11 cellular contexts compared by ENCODE assay signal in genomic region chr11:75160328-75160757, GRCh38. TPM values are rescaled to one million over a fixed set of nuclear protein-coding genes. Genes with fewer than 3 reads are reported as not detected.
A peak's percentile ranks its signal among the peaks of the same experiment; 100 is the strongest.
DNase-seq lines count a peak whose midpoint lies in the region; ATAC-seq and TF ChIP-seq lines count a peak whose summit lies in the region.
"Had no signal": no experiment of that assay in that cellular context is flagged by ENCODE, and none has a peak within 500 bp of the region (broad histone marks: within the 10 kb centered on the region; RNA-seq: fewer than 3 reads in every experiment).

No MANE protein-coding gene starts in this region.

- TF ChIP-seq CTCF in CD4-positive, alpha-beta T cell (IDR thresholded peaks at IDR 0.05), result no peak

- H3K27ac ChIP-seq in CD4-positive, CD25-positive, alpha-beta regulatory T cell (ENCODE audit: insufficient read depth, low read length, poor library complexity, severe bottlenecking), result no peak overlapping the region
- H3K27ac ChIP-seq in right cardiac atrium (ENCODE audit: low read length) (peak overlapping the region; percentile 25), rectal smooth muscle tissue (ENCODE audit: low read depth, low read length) (peak overlapping the region; percentile 17)
- no peak overlapping the region for H3K27ac ChIP-seq in CD4-positive, alpha-beta T cell (ENCODE audit: low read depth, low read length)

- 45% methylated on average over 6 of the region's 6 CpGs for WGBS in right cardiac atrium

- no peak overlapping the region for H3K9ac ChIP-seq in rectal smooth muscle tissue (ENCODE audit: low read length)

- H3K27ac Mint-ChIP-seq in CD4-positive, CD25-positive, alpha-beta regulatory T cell, result peak overlapping the region in 2 of 3 donors; percentile 26 to 28
- no peak overlapping the region for H3K27ac Mint-ChIP-seq in activated CD8-positive, alpha-beta memory T cell treated with anti-CD3 and anti-CD28 coated beads, Interleukin-2, amount 10 ng/mL, durations not matched to agents 7 days and 5 days
- no peak overlapping the region for H3K27ac Mint-ChIP-seq in CD4-positive, alpha-beta T cell
- H3K27ac Mint-ChIP-seq: activated naive CD8-positive, alpha-beta T cell treated with anti-CD3 and anti-CD28 coated beads for 36 hours had no signal

- H3K9me3 Mint-ChIP-seq in CD4-positive, CD25-positive, alpha-beta regulatory T cell, result peaks cover 0 to 7% (median 0%) of the 10 kb centered on the region in 7 donors
- H3K9me3 Mint-ChIP-seq in activated CD8-positive, alpha-beta memory T cell treated with anti-CD3 and anti-CD28 coated beads, Interleukin-2, amount 10 ng/mL, durations not matched to agents 7 days and 5 days (ENCODE audit: low read depth), result no peaks in the 10 kb centered on the region
- H3K9me3 Mint-ChIP-seq in CD4-positive, alpha-beta T cell, result peaks cover 3% of the 10 kb centered on the region

- POLR2A ChIA-PET in CD4-positive, alpha-beta T cell (lab: Charles Lee), result no interaction called here

- peaks cover 0 to 2% (median 0%) of the 10 kb centered on the region in 4 donors for H3K4me1 Mint-ChIP-seq in CD4-positive, CD25-positive, alpha-beta regulatory T cell
- peaks cover 5% of the 10 kb centered on the region for H3K4me1 Mint-ChIP-seq in activated CD8-positive, alpha-beta memory T cell treated with anti-CD3 and anti-CD28 coated beads, Interleukin-2, amount 10 ng/mL, durations not matched to agents 7 days and 5 days
- H3K4me1 Mint-ChIP-seq in CD4-positive, alpha-beta T cell (ENCODE audit: low read depth), result no peaks in the 10 kb centered on the region
- H3K4me1 Mint-ChIP-seq: activated naive CD8-positive, alpha-beta T cell treated with anti-CD3 and anti-CD28 coated beads for 36 hours had no signal

- no peak for ATAC-seq in CD4-positive, CD25-positive, alpha-beta regulatory T cell (ENCODE audit: low read depth in 2 of 2)
- peak in 1 of 2 donors; percentile 27 for ATAC-seq in right cardiac atrium
- no peak for ATAC-seq in activated CD8-positive, alpha-beta memory T cell treated with anti-CD3 and anti-CD28 coated beads, Interleukin-2, amount 10 ng/mL, durations not matched to agents 7 days and 5 days
- ATAC-seq in CD4-positive, alpha-beta T cell (ENCODE audit: poor library complexity), result no peak

- no peaks in the 10 kb centered on the region for H3K4me1 ChIP-seq in CD4-positive, CD25-positive, alpha-beta regulatory T cell (ENCODE audit: control insufficient read depth, insufficient read depth, low read length, poor library complexity, severe bottlenecking)
- peaks cover 10% of the 10 kb centered on the region for H3K4me1 ChIP-seq in right cardiac atrium (ENCODE audit: control insufficient read depth, insufficient read depth, low read length)
- no peaks in the 10 kb centered on the region for H3K4me1 ChIP-seq in rectal smooth muscle tissue (ENCODE audit: control insufficient read depth, insufficient read depth, low read length)

- no peak overlapping the region for H3K4me3 Mint-ChIP-seq in CD4-positive, CD25-positive, alpha-beta regulatory T cell
- H3K4me3 Mint-ChIP-seq in activated CD8-positive, alpha-beta memory T cell treated with anti-CD3 and anti-CD28 coated beads, Interleukin-2, amount 10 ng/mL, durations not matched to agents 7 days and 5 days, result no peak overlapping the region
- H3K4me3 Mint-ChIP-seq in CD4-positive, alpha-beta T cell, result no peak overlapping the region
- H3K4me3 Mint-ChIP-seq: activated naive CD8-positive, alpha-beta T cell treated with anti-CD3 and anti-CD28 coated beads for 36 hours had no signal

- intact Hi-C loops in right cardiac atrium (cut with DNase I), result no loop called here
- intact Hi-C loops in CD4-positive, alpha-beta T cell (cut with DNase I, micrococcal nuclease), result no loop called here

- H3K9me3 ChIP-seq in CD4-positive, CD25-positive, alpha-beta regulatory T cell (ENCODE audit: control insufficient read depth in 2 of 2, low read length in 2 of 2), result no peaks in the 10 kb centered on the region
- H3K9me3 ChIP-seq in right cardiac atrium (ENCODE audit: control insufficient read depth, low read length), result no peaks in the 10 kb centered on the region
- no peaks in the 10 kb centered on the region for H3K9me3 ChIP-seq in CD4-positive, alpha-beta T cell (ENCODE audit: control insufficient read depth, low read length)

- H3K27me3 Mint-ChIP-seq in CD4-positive, CD25-positive, alpha-beta regulatory T cell, result peaks cover 12% of the 10 kb centered on the region
- H3K27me3 Mint-ChIP-seq in activated CD8-positive, alpha-beta memory T cell treated with anti-CD3 and anti-CD28 coated beads, Interleukin-2, amount 10 ng/mL, durations not matched to agents 7 days and 5 days, result peaks cover 33% of the 10 kb centered on the region
- no peaks in the 10 kb centered on the region for H3K27me3 Mint-ChIP-seq in CD4-positive, alpha-beta T cell

- H3K36me3 Mint-ChIP-seq in CD4-positive, CD25-positive, alpha-beta regulatory T cell, result no peaks in the 10 kb centered on the region
- H3K36me3 Mint-ChIP-seq in activated CD8-positive, alpha-beta memory T cell treated with anti-CD3 and anti-CD28 coated beads, Interleukin-2, amount 10 ng/mL, durations not matched to agents 7 days and 5 days, result peaks cover 2% of the 10 kb centered on the region
- H3K36me3 Mint-ChIP-seq in CD4-positive, alpha-beta T cell (ENCODE audit: low read depth), result no peaks in the 10 kb centered on the region
- H3K36me3 Mint-ChIP-seq: activated naive CD8-positive, alpha-beta T cell treated with anti-CD3 and anti-CD28 coated beads for 36 hours had no signal

- no peak overlapping the region for H3K4me3 ChIP-seq in CD4-positive, CD25-positive, alpha-beta regulatory T cell (ENCODE audit: low read depth, low read length)
- no peak overlapping the region for H3K4me3 ChIP-seq in right cardiac atrium (ENCODE audit: low read length)
- H3K4me3 ChIP-seq in rectal smooth muscle tissue (ENCODE audit: low read length), result peak overlapping the region; percentile 25

- no peaks in the 10 kb centered on the region for H3K36me3 ChIP-seq in CD4-positive, CD25-positive, alpha-beta regulatory T cell (ENCODE audit: control insufficient read depth, insufficient read depth, low read length)
- H3K36me3 ChIP-seq in rectal smooth muscle tissue (ENCODE audit: control insufficient read depth, insufficient read depth, low read length), result no peaks in the 10 kb centered on the region

- CTCF ChIA-PET in activated CD8-positive, alpha-beta memory T cell treated with anti-CD3 and anti-CD28 coated beads, Interleukin-2, amount 10 ng/mL, durations not matched to agents 7 days and 5 days (lab: Charles Lee), result interaction anchor here (0.8 to 2.9 kb wide), 4 partner anchors 17 to 88 kb away, joined by 3 to 14 read pairs (median 8); no protein-coding TSS in a partner anchor
- CTCF ChIA-PET in CD4-positive, alpha-beta T cell (lab: Charles Lee), result no interaction called here

- DNase-seq in CD4-positive, CD25-positive, alpha-beta regulatory T cell, result no peak
- DNase-seq in UCSD-AML1 (lab: John Stamatoyannopoulos, UW; ENCODE audit: unreplicated experiment) (peak; percentile 54), right cardiac atrium (no peak), AG20443 (ENCODE audit: low spot score) (no peak), OCI-M2 (lab: John Stamatoyannopoulos, UW; ENCODE audit: unreplicated experiment) (no peak)
- no peak for DNase-seq in activated CD8-positive, alpha-beta memory T cell treated with anti-CD3 and anti-CD28 coated beads, Interleukin-2, amount 10 ng/mL, durations not matched to agents 7 days and 5 days
- DNase-seq in CD4-positive, alpha-beta T cell, result no peak
- DNase-seq: activated CD8-positive, alpha-beta memory T cell treated with anti-CD3 and anti-CD28 coated beads, Interleukin-2, amount 50 U/mL, for 4 hours; activated naive CD8-positive, alpha-beta T cell treated with anti-CD3 and anti-CD28 coated beads for 36 hours; NCI-H1417 treated with DMSO at 0.1 percent for 48 hours had no signal

- no peaks in the 10 kb centered on the region for H3K27me3 ChIP-seq in CD4-positive, CD25-positive, alpha-beta regulatory T cell (ENCODE audit: control insufficient read depth, insufficient read depth, low read length)
- no peaks in the 10 kb centered on the region for H3K27me3 ChIP-seq in right cardiac atrium (ENCODE audit: control insufficient read depth, insufficient read depth)
- no peaks in the 10 kb centered on the region for H3K27me3 ChIP-seq in rectal smooth muscle tissue (ENCODE audit: control insufficient read depth, insufficient read depth, low read length)
- no peaks in the 10 kb centered on the region for H3K27me3 ChIP-seq in CD4-positive, alpha-beta T cell (ENCODE audit: control insufficient read depth, insufficient read depth, low read length)

RNA-seq across cellular contexts. Expression of gene SLCO2B1, which starts 9.4 kb away (rescaled TPM):
- not detected for total RNA-seq in CD4-positive, CD25-positive, alpha-beta regulatory T cell
- polyA plus RNA-seq in CD4-positive, CD25-positive, alpha-beta regulatory T cell, result not detected
- 10 to 100 TPM; 23.0 to 40.7 (median 27.6) TPM for total RNA-seq in right cardiac atrium
- polyA plus RNA-seq in right cardiac atrium, result 5.1 TPM
- not detected for total RNA-seq in activated CD8-positive, alpha-beta memory T cell treated with anti-CD3 and anti-CD28 coated beads, Interleukin-2, amount 10 ng/mL, durations not matched to agents 7 days and 5 days
- not detected for total RNA-seq in CD4-positive, alpha-beta T cell
- total RNA-seq: activated naive CD8-positive, alpha-beta T cell treated with anti-CD3 and anti-CD28 coated beads for 36 hours had no signal

Comparison
In these comparisons a context has a peak if more than half of its experiments do, and no peak if none do; other contexts are left out.
1. H3K27ac ChIP-seq: peak in right cardiac atrium (single experiment) and rectal smooth muscle tissue (single experiment); none in CD4-positive, CD25-positive, alpha-beta regulatory T cell (single experiment) and CD4-positive, alpha-beta T cell (single experiment).
2. H3K27ac Mint-ChIP-seq: peak in CD4-positive, CD25-positive, alpha-beta regulatory T cell (2 of 3); none in activated CD8-positive, alpha-beta memory T cell treated with anti-CD3 and anti-CD28 coated beads, Interleukin-2, amount 10 ng/mL, durations not matched to agents 7 days and 5 days (single experiment) and CD4-positive, alpha-beta T cell (single experiment).
3. RNA of gene SLCO2B1, which starts 9.4 kb away (total RNA-seq): 23.0 to 40.7 TPM in right cardiac atrium; not detected in activated CD8-positive, alpha-beta memory T cell treated with anti-CD3 and anti-CD28 coated beads, Interleukin-2, amount 10 ng/mL, durations not matched to agents 7 days and 5 days, not detected in CD4-positive, CD25-positive, alpha-beta regulatory T cell (single experiment) and not detected in CD4-positive, alpha-beta T cell; every median in the first group is over 10 times any median in the second.